In genomic region chr5:16618138-16618897, GRCh38 we compare ENCODE assay signal across 15 cellular contexts. TPM values are rescaled to one million over a fixed set of nuclear protein-coding genes. Genes with fewer than 3 reads are reported as not detected.
DNase-seq lines count a peak whose midpoint lies in the region; ATAC-seq and TF ChIP-seq lines count a peak whose summit lies in the region.
"Had no signal": no experiment of that assay in that cellular context is flagged by ENCODE, and none has a peak within 500 bp of the region (broad histone marks: within the 10 kb centered on the region; RNA-seq: fewer than 3 reads in every experiment).

No MANE protein-coding gene starts in this region.

- no peak for TF ChIP-seq POLR2A in thyroid gland (IDR thresholded peaks at IDR 0.05)

- H3K9me3 ChIP-seq in BLaER1 treated with 17β-estradiol and CSF1 and Interleukin-3, amounts not matched to agents 10 nM and 100 nM (replicated peaks in 1 of 11): peaks cover 0 to 10% (median 0%) of the 10 kb centered on the region in 11 experiments; a peak in 2 of 22 replicates
- H3K9me3 ChIP-seq in CD8-positive, alpha-beta T cell (ENCODE audit: low read length): no peaks in the 10 kb centered on the region
- no peaks in the 10 kb centered on the region for H3K9me3 ChIP-seq in thyroid gland
- H3K9me3 ChIP-seq: left lung, prostate gland had no signal

- peak overlapping the region in 8 of 11 experiments; percentile 78 to 90 (median 84); a peak in 14 of 22 replicates for H3K27ac ChIP-seq in BLaER1 treated with 17β-estradiol and CSF1 and Interleukin-3, amounts not matched to agents 10 nM and 100 nM
- H3K27ac ChIP-seq in CD8-positive, alpha-beta T cell (ENCODE audit: low read depth, low read length): peak overlapping the region; percentile 97
- H3K27ac ChIP-seq in dorsolateral prefrontal cortex (peak overlapping the region in 45 of 59 donors; percentile 55 to 97 (median 92)), thyroid gland (no peak overlapping the region)
- H3K27ac ChIP-seq: C4-2B, left lung had no signal

- no peaks in the 10 kb centered on the region for H3K9me3 Mint-ChIP-seq in CD8-positive, alpha-beta T cell
- H3K9me3 Mint-ChIP-seq: activated naive CD4-positive, alpha-beta T cell treated with anti-CD3 and anti-CD28 coated beads, Interleukin-2, amount 50 U/mL, for 24 hours; effector memory CD8-positive, alpha-beta T cell; WTC11 had no signal

- TF ChIP-seq CTCF in CD8-positive, alpha-beta T cell (IDR thresholded peaks at IDR 0.05): no peak
- TF ChIP-seq CTCF in dorsolateral prefrontal cortex (IDR thresholded peaks at IDR 0.05 in 54 of 56, conservative IDR thresholded peaks at IDR 0.05 in 2 of 56; ENCODE audit: low read depth in 1 of 56, partially characterized antibody in 56 of 56) (no peak), thyroid gland (IDR thresholded peaks at IDR 0.05) (no peak)

- peaks cover 40% of the 10 kb centered on the region for H3K4me1 Mint-ChIP-seq in CD8-positive, alpha-beta T cell (ENCODE audit: low read depth)

- POLR2A ChIA-PET in CD8-positive, alpha-beta T cell (lab: Charles Lee): interaction anchor here (0.6 to 3.6 kb wide), 5 partner anchors 10 to 1746 kb away, joined by 3 to 89 read pairs (median 12); no protein-coding TSS in a partner anchor

- ATAC-seq in CD8-positive, alpha-beta T cell: peak; percentile 4
- ATAC-seq in GM21526 (IDR thresholded peaks at IDR 0.05; ENCODE audit: low FRiP score, unreplicated experiment): no peak

- H3K4me1 ChIP-seq in BLaER1 treated with 17β-estradiol and CSF1 and Interleukin-3, amounts not matched to agents 10 nM and 100 nM: peaks cover 26 to 56% (median 46%) of the 10 kb centered on the region in 10 experiments
- peaks cover 35% of the 10 kb centered on the region for H3K4me1 ChIP-seq in CD8-positive, alpha-beta T cell (ENCODE audit: insufficient read depth, low read length)
- peaks cover 0 to 12% of the 10 kb centered on the region in 2 donors for H3K4me1 ChIP-seq in thyroid gland
- H3K4me1 ChIP-seq: prostate gland had no signal

- peak overlapping the region in 6 of 11 experiments; percentile 81 to 93 (median 84); a peak in 10 of 22 replicates for H3K9ac ChIP-seq in BLaER1 treated with 17β-estradiol and CSF1 and Interleukin-3, amounts not matched to agents 10 nM and 100 nM

- CTCF ChIA-PET in CD8-positive, alpha-beta T cell (lab: Charles Lee): interaction anchor here (1.5 to 3.8 kb wide), 4 partner anchors 9 to 48 kb away, joined by 3 to 21 read pairs (median 11); no protein-coding TSS in a partner anchor

- intact Hi-C loops in CD8-positive, alpha-beta T cell (cut with DNase I, micrococcal nuclease): loop anchor here (5.0 to 10.0 kb wide), 5 partner anchors 49 to 1954 kb away; partner anchors contain the start of genes ANKH (in 1 of the 2), OTULIN (in 1 of the 2) and ZNF622 (in 1 of the 2)
- intact Hi-C loops in dorsolateral prefrontal cortex (cut with DNase I) (loop anchor here (5.0 kb wide), 2 partner anchors 49 to 51 kb away; no protein-coding TSS in a partner anchor), thyroid gland (cut with DNase I) (no loop called here)

- H3K27me3 Mint-ChIP-seq in CD8-positive, alpha-beta T cell (ENCODE audit: low read depth): no peaks in the 10 kb centered on the region
- H3K27me3 Mint-ChIP-seq: activated naive CD4-positive, alpha-beta T cell treated with anti-CD3 and anti-CD28 coated beads, Interleukin-2, amount 50 U/mL, for 24 hours; effector memory CD8-positive, alpha-beta T cell had no signal

- H3K4me3 Mint-ChIP-seq in CD8-positive, alpha-beta T cell: no peak overlapping the region
- H3K4me3 Mint-ChIP-seq: activated naive CD4-positive, alpha-beta T cell treated with anti-CD3 and anti-CD28 coated beads, Interleukin-2, amount 50 U/mL, for 24 hours; effector memory CD8-positive, alpha-beta T cell; WTC11 had no signal

- peaks cover 13% of the 10 kb centered on the region for H3K36me3 Mint-ChIP-seq in CD8-positive, alpha-beta T cell
- H3K36me3 Mint-ChIP-seq: activated naive CD4-positive, alpha-beta T cell treated with anti-CD3 and anti-CD28 coated beads, Interleukin-2, amount 50 U/mL, for 24 hours; WTC11 had no signal

- peak overlapping the region in 10 of 11 experiments; percentile 93 to 100 (median 98); a peak in 20 of 22 replicates for H3K4me2 ChIP-seq in BLaER1 treated with 17β-estradiol and CSF1 and Interleukin-3, amounts not matched to agents 10 nM and 100 nM

- WGBS in thyroid gland, 2 donors: 84% methylated on average over 10 of the region's 10 CpGs

- no peak overlapping the region for H3K27ac Mint-ChIP-seq in CD8-positive, alpha-beta T cell
- H3K27ac Mint-ChIP-seq: activated naive CD4-positive, alpha-beta T cell treated with anti-CD3 and anti-CD28 coated beads, Interleukin-2, amount 50 U/mL, for 24 hours; effector memory CD8-positive, alpha-beta T cell; WTC11 had no signal

- DNase-seq in CD8-positive, alpha-beta T cell: no peak
- DNase-seq in NCI-H2107 (lab: John Stamatoyannopoulos, UW) (peak; percentile 40), dorsolateral prefrontal cortex (no peak), thyroid gland (no peak), nucleus accumbens (lab: John Stamatoyannopoulos, UW) (no peak), ecto neural progenitor cell (ENCODE audit: low spot score) (no peak)
- DNase-seq: left lung, NCI-H2029 treated with DMSO at 0.1 percent for 48 hours had no signal

- H3K36me3 ChIP-seq in BLaER1 treated with 17β-estradiol and CSF1 and Interleukin-3, amounts not matched to agents 10 nM and 100 nM: no peaks in the 10 kb centered on the region; a peak in 2 of 22 replicates
- no peaks in the 10 kb centered on the region for H3K36me3 ChIP-seq in CD8-positive, alpha-beta T cell (ENCODE audit: insufficient read depth, low read length)
- no peaks in the 10 kb centered on the region for H3K36me3 ChIP-seq in thyroid gland
- H3K36me3 ChIP-seq: left lung, prostate gland had no signal

- H3K27me3 ChIP-seq in BLaER1 treated with 17β-estradiol and CSF1 and Interleukin-3, amounts not matched to agents 10 nM and 100 nM: peaks cover 0 to 33% (median 0%) of the 10 kb centered on the region in 11 experiments; a peak in 4 of 22 replicates
- H3K27me3 ChIP-seq in CD8-positive, alpha-beta T cell (ENCODE audit: insufficient read depth, low read length): no peaks in the 10 kb centered on the region
- H3K27me3 ChIP-seq in dorsolateral prefrontal cortex (no peaks in the 10 kb centered on the region), thyroid gland (no peaks in the 10 kb centered on the region)

- H4K20me1 ChIP-seq in BLaER1 treated with 17β-estradiol and CSF1 and Interleukin-3, amounts not matched to agents 10 nM and 100 nM: no peaks in the 10 kb centered on the region

- peak overlapping the region in 3 of 10 experiments; percentile 85 to 93 (median 92); a peak in 1 of 20 replicates for H3K4me3 ChIP-seq in BLaER1 treated with 17β-estradiol and CSF1 and Interleukin-3, amounts not matched to agents 10 nM and 100 nM
- H3K4me3 ChIP-seq in CD8-positive, alpha-beta T cell (ENCODE audit: low read depth, low read length): peak overlapping the region; percentile 79
- H3K4me3 ChIP-seq in dorsolateral prefrontal cortex: peak overlapping the region in 1 of 59 donors; percentile 94
- no peak overlapping the region for H3K4me3 ChIP-seq in thyroid gland (replicated peaks in 1 of 3)
- H3K4me3 ChIP-seq: left lung had no signal

RNA-seq across cellular contexts. Expression of gene RETREG1, which starts 1.5 kb away (rescaled TPM):
- total RNA-seq in CD8-positive, alpha-beta T cell: 10 to 100 TPM; 62.2 to 73.9 TPM
- total RNA-seq in dorsolateral prefrontal cortex (100 to 1,000 TPM in 14 of 120 experiments, 10 to 100 TPM in 106; 26.4 to 149 (median 81.6) TPM), thyroid gland (10 to 100 TPM; 14.8 to 22.1 (median 17.9) TPM)

Comparison
In these comparisons a context has a peak if more than half of its experiments do, and no peak if none do; other contexts are left out.
1. H3K27ac ChIP-seq: peak in BLaER1 treated with 17β-estradiol and CSF1 and Interleukin-3, amounts not matched to agents 10 nM and 100 nM (8 of 11), CD8-positive, alpha-beta T cell (single experiment) and dorsolateral prefrontal cortex (45 of 59); none in thyroid gland (0 of 3).